Comparison of ENCODE assay signal across 14 cellular contexts in genomic region chr19:38245826-38246498, GRCh38. TPM values are rescaled to one million over a fixed set of nuclear protein-coding genes. Genes with fewer than 3 reads are reported as not detected.
DNase-seq lines count a peak whose midpoint lies in the region; ATAC-seq and TF ChIP-seq lines count a peak whose summit lies in the region.
"Had no signal": no experiment of that assay in that cellular context is flagged by ENCODE, and none has a peak within 500 bp of the region (broad histone marks: within the 10 kb centered on the region; RNA-seq: fewer than 3 reads in every experiment).

No MANE protein-coding gene starts in this region.

- H3K4me1 ChIP-seq in tibial artery, result peaks cover 0 to 78% (median 54%) of the 10 kb centered on the region in 4 donors

- no peak overlapping the region for H3K4me3 Mint-ChIP-seq in WTC11

- H3K27ac ChIP-seq in tibial artery, result peak overlapping the region; percentile 95 to 96
- H3K27ac ChIP-seq: 22Rv1 had no signal

- peaks cover 4 to 16% (median 4%) of the 10 kb centered on the region in 3 donors for H3K36me3 ChIP-seq in tibial artery

- intact Hi-C loops in tibial artery (cut with DNase I; ENCODE audit: low total_unique reads), result loop anchor here (5.0 kb wide), 1 partner anchor 141 kb away; the partner anchor contains the start of genes GGN and SPRED3

- peaks cover 17% of the 10 kb centered on the region for H3K4me1 Mint-ChIP-seq in WTC11

- H3K27me3 ChIP-seq in tibial artery, result no peaks in the 10 kb centered on the region

- CTCF ChIA-PET in WTC11 (lab: Charles Lee), result interaction anchor here (1.8 to 7.9 kb wide), 3 partner anchors 10 to 13 kb away, joined by 9 to 100 read pairs (median 45); partner anchors contain the start of gene PPP1R14A

- POLR2A ChIA-PET in WTC11 (lab: Charles Lee), result interaction anchor here (0.6 to 1.0 kb wide), 3 partner anchors 8 to 129 kb away, joined by 3 read pairs; no protein-coding TSS in a partner anchor

- peak; percentile 56 for DNase-seq in SIG-M5 treated with dmso at 0.1 percent for 504 hours (lab: John Stamatoyannopoulos, UW; ENCODE audit: unreplicated experiment)
- DNase-seq in SIG-M5 (lab: John Stamatoyannopoulos, UW), result no peak
- DNase-seq in WTC11 (ENCODE audit: low spot score), result no peak
- DNase-seq in iris pigment epithelial cell (ENCODE audit: low read depth), result peak; percentile 45
- peak; percentile 60 to 85 for DNase-seq in tibial artery
- no peak for DNase-seq in NCI-H345 (lab: John Stamatoyannopoulos, UW)
- no peak for DNase-seq in activated effector memory CD4-positive, alpha-beta T cell treated with Interleukin-2 at 50 U/mL for 16 hours
- DNase-seq: activated CD8-positive, alpha-beta memory T cell treated with anti-CD3 and anti-CD28 coated beads, Interleukin-2, amount 50 U/mL, for 48 hours; effector CD8-positive, alpha-beta T cell; NCI-H1105; NCI-H524 treated with DMSO at 0.1 percent for 48 hours; SHP77 treated with DMSO at 0.1 percent for 48 hours had no signal

- H3K4me3 ChIP-seq in tibial artery, result peak overlapping the region; percentile 27

- H3K9me3 ChIP-seq in tibial artery, result no peaks in the 10 kb centered on the region

- no peaks in the 10 kb centered on the region for H3K9me3 Mint-ChIP-seq in WTC11

- peaks cover 2% of the 10 kb centered on the region; the same call in 1 of the 2 replicates for H3K27me3 Mint-ChIP-seq in WTC11 (ENCODE audit: low read depth)

- H3K36me3 Mint-ChIP-seq in WTC11, result no peaks in the 10 kb centered on the region

- TF ChIP-seq CTCF in WTC11 (IDR thresholded peaks at IDR 0.05) (no peak), tibial artery (IDR thresholded peaks at IDR 0.05) (no peak)

- 0 out of 2 replicates have a peak overlapping the region, but pooled peaks have one; percentile 3 for H3K27ac Mint-ChIP-seq in WTC11

- ATAC-seq in WTC11 (no peak), HG03521 (IDR thresholded peaks at IDR 0.05; ENCODE audit: unreplicated experiment) (no peak)

TF ChIP-seq in WTC11, 78 proteins besides CTCF, POLR2A, EP300 and RAD21:
- TF ChIP-seq KAT7 (CRISPR knock-in tag; IDR thresholded peaks at IDR 0.05; ENCODE audit: borderline replicate concordance), result no peak
- no peak for TF ChIP-seq NFYB (CRISPR knock-in tag; conservative IDR thresholded peaks at IDR 0.05; ENCODE audit: low read depth)
- no peak for TF ChIP-seq GRHL2 (CRISPR knock-in tag; IDR thresholded peaks at IDR 0.05; ENCODE audit: insufficient replicate concordance, severe bottlenecking)

RNA-seq across cellular contexts. Expression of gene PPP1R14A, which starts 10.2 kb away (rescaled TPM):
- total RNA-seq in WTC11 (2021), result 32.3 to 33.8 TPM (median 33.4 TPM) in 3 replicates

RNA-seq across cellular contexts. Expression of gene SPINT2, which starts 18.4 kb away (rescaled TPM):
- 335 to 400 TPM (median 358 TPM) in 3 replicates for total RNA-seq in WTC11 (2021)

RNA-seq across cellular contexts. Expression of gene DPF1, which starts 21.9 kb away (rescaled TPM):
- total RNA-seq in WTC11 (2021), result 5.2 to 6.8 TPM (median 5.9 TPM) in 3 replicates

RNA-seq across cellular contexts. Expression of gene C19orf33, which starts 58.1 kb away (rescaled TPM):
- total RNA-seq in WTC11 (2021), result 16.1 to 22.3 TPM (median 21.3 TPM) in 3 replicates

Comparison
In these comparisons a context has a peak if more than half of its experiments do, and no peak if none do; other contexts are left out.
1. DNase-seq: peak in SIG-M5 treated with dmso at 0.1 percent for 504 hours (single experiment), iris pigment epithelial cell (single experiment) and tibial artery (2 of 2); none in SIG-M5 (single experiment), WTC11 (single experiment), NCI-H345 (single experiment) and activated effector memory CD4-positive, alpha-beta T cell treated with Interleukin-2 at 50 U/mL for 16 hours (single experiment).